Comparison of ENCODE assay signal across 18 cellular contexts in the genomic region with DNA sequence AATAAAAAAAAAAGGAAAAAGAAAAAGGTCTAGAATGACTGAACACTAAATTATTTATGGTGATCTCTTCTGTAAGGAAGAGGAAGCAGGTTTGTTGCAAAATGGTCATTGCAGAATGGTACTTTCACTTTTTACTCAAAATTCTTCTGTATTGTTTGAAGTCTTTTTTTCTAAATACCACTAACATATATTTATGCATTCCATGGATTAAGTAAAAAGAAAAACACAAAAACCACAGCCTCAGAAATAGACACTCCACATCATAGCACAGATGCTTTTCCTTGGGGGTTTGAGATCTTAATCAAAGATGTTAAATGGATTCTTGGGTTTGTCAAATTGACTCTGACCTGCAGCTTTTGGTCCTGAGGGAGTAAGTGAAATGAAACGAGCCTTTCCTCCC. TPM values are rescaled to one million over a fixed set of nuclear protein-coding genes. Genes with fewer than 3 reads are reported as not detected.
DNase-seq lines count a peak whose midpoint lies in the region; TF ChIP-seq lines count a peak whose summit lies in the region.
"Had no signal": no experiment of that assay in that cellular context is flagged by ENCODE, and none has a peak within 500 bp of the region (broad histone marks: within the 10 kb centered on the region; RNA-seq: fewer than 3 reads in every experiment).

No MANE protein-coding gene starts in this region.

- H3K27me3 ChIP-seq in AG04450 (ENCODE audit: control insufficient read depth, insufficient read depth, low read length) = peaks cover 3% of the 10 kb centered on the region
- H3K27me3 ChIP-seq: esophagus squamous epithelium had no signal

- POLR2A ChIA-PET in AG04450 (lab: Yijun Ruan, JAX) = interaction anchor here (4.0 kb wide), 1 partner anchor 47 kb away, joined by 33 read pairs; a partner anchor contains a TSS

- CTCF ChIA-PET in AG04450 (lab: Charles Lee) = no interaction called here

- DNase-seq in AG04450 (ENCODE audit: low read depth, low spot score) = peak; percentile 54
- DNase-seq in LHCN-M2 (ENCODE audit: low read depth) = peak; percentile 27
- DNase-seq in SKM-1 treated with dmso at 0.1 percent for 144 hours (lab: John Stamatoyannopoulos, UW; ENCODE audit: unreplicated experiment) = peak; percentile 46
- DNase-seq in fibroblast of the conjunctiva (ENCODE audit: low read depth) = peak; percentile 23
- DNase-seq in HuH-7 (ENCODE audit: low spot score) = no peak
- no peak for DNase-seq in activated naive CD4-positive, alpha-beta T cell (lab: John Stamatoyannopoulos, UW)
- no peak for DNase-seq in middle frontal gyrus (ENCODE audit: extremely low spot score, low spot score)
- DNase-seq in NCI-H446 (lab: John Stamatoyannopoulos, UW) = no peak
- DNase-seq: activated CD4-positive, alpha-beta T cell treated with anti-CD3 and anti-CD28 coated beads, Interleukin-2, amount 10 ng/mL, durations not matched to agents 24 days and 14 days; amniotic stem cell; DMS79; esophagus squamous epithelium; hippocampal formation; left cardiac atrium; stimulated activated CD4-positive, alpha-beta T cell treated with anti-CD3 and anti-CD28 coated beads, Interleukin-1b, Interleukin-23, amount 100 ng/mL, for 48 hours; T1000 had no signal

- TF ChIP-seq CTCF in AG04450 (IDR thresholded peaks at IDR 0.05; ENCODE audit: low read depth, low read length) = no peak

- no peak overlapping the region for H3K4me3 ChIP-seq in AG04450 (ENCODE audit: low read depth, low read length)
- H3K4me3 ChIP-seq: esophagus squamous epithelium, GM23338, thoracic aorta had no signal

- H3K9me3 ChIP-seq in AG04450 (ENCODE audit: control insufficient read depth, insufficient read depth, low read length) = no peaks in the 10 kb centered on the region; the same call in 1 of the 2 replicates
- H3K9me3 ChIP-seq: esophagus squamous epithelium, thoracic aorta had no signal

- peak overlapping the region; percentile 39 for H3K27ac ChIP-seq in AG04450 (ENCODE audit: low read depth, low read length)
- H3K27ac ChIP-seq: esophagus squamous epithelium, thoracic aorta had no signal

RNA-seq across cellular contexts. Expression of a gene that starts 47.4 kb away (rescaled TPM):
- polyA plus RNA-seq in AG04450 (2011; rRNA removed) = 45.5 and 47.7 TPM in 2 replicates
- 21.0 and 22.5 TPM in 2 replicates for polyA minus RNA-seq in AG04450 (2011; rRNA and poly(A)+ RNA removed)
- 92.2 and 129 TPM in 2 replicates for total RNA-seq in LHCN-M2 (2014; rRNA removed)
- polyA plus RNA-seq in LHCN-M2 (2012) = 96.1 TPM

Comparison
In these comparisons a context has a peak if more than half of its experiments do, and no peak if none do; other contexts are left out.
1. DNase-seq: peak in AG04450 (single experiment), LHCN-M2 (single experiment), SKM-1 treated with dmso at 0.1 percent for 144 hours (single experiment) and fibroblast of the conjunctiva (single experiment); none in HuH-7 (single experiment), activated naive CD4-positive, alpha-beta T cell (0 of 4), middle frontal gyrus (single experiment) and NCI-H446 (0 of 2).